1 cellular context compared by ENCODE assay signal in genomic region chr2:72235497-72236413, GRCh38.
TF ChIP-seq lines count a peak whose summit lies in the region.

No MANE protein-coding gene starts in this region.

TF ChIP-seq in WTC11, 78 proteins besides CTCF, POLR2A, EP300 and RAD21 (continued from another document):
- TF ChIP-seq, protein P1, sequence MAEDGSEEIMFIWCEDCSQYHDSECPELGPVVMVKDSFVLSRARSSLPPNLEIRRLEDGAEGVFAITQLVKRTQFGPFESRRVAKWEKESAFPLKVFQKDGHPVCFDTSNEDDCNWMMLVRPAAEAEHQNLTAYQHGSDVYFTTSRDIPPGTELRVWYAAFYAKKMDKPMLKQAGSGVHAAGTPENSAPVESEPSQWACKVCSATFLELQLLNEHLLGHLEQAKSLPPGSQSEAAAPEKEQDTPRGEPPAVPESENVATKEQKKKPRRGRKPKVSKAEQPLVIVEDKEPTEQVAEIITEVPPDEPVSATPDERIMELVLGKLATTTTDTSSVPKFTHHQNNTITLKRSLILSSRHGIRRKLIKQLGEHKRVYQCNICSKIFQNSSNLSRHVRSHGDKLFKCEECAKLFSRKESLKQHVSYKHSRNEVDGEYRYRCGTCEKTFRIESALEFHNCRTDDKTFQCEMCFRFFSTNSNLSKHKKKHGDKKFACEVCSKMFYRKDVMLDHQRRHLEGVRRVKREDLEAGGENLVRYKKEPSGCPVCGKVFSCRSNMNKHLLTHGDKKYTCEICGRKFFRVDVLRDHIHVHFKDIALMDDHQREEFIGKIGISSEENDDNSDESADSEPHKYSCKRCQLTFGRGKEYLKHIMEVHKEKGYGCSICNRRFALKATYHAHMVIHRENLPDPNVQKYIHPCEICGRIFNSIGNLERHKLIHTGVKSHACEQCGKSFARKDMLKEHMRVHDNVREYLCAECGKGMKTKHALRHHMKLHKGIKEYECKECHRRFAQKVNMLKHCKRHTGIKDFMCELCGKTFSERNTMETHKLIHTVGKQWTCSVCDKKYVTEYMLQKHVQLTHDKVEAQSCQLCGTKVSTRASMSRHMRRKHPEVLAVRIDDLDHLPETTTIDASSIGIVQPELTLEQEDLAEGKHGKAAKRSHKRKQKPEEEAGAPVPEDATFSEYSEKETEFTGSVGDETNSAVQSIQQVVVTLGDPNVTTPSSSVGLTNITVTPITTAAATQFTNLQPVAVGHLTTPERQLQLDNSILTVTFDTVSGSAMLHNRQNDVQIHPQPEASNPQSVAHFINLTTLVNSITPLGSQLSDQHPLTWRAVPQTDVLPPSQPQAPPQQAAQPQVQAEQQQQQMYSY (CRISPR knock-in tag; IDR thresholded peaks at IDR 0.05), result no peak
- TF ChIP-seq ZNF416 (CRISPR knock-in tag; IDR thresholded peaks at IDR 0.05), result no peak
- TF ChIP-seq AR (CRISPR knock-in tag; IDR thresholded peaks at IDR 0.05), result no peak
- TF ChIP-seq, protein P2, sequence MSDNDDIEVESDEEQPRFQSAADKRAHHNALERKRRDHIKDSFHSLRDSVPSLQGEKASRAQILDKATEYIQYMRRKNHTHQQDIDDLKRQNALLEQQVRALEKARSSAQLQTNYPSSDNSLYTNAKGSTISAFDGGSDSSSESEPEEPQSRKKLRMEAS (CRISPR knock-in tag; IDR thresholded peaks at IDR 0.05), result no peak
- TF ChIP-seq E2F4 (CRISPR knock-in tag; IDR thresholded peaks at IDR 0.05; ENCODE audit: borderline replicate concordance, low read depth), result no peak
- no peak for TF ChIP-seq ZNF532 (CRISPR knock-in tag; IDR thresholded peaks at IDR 0.05; ENCODE audit: borderline replicate concordance)
- TF ChIP-seq, protein P3, sequence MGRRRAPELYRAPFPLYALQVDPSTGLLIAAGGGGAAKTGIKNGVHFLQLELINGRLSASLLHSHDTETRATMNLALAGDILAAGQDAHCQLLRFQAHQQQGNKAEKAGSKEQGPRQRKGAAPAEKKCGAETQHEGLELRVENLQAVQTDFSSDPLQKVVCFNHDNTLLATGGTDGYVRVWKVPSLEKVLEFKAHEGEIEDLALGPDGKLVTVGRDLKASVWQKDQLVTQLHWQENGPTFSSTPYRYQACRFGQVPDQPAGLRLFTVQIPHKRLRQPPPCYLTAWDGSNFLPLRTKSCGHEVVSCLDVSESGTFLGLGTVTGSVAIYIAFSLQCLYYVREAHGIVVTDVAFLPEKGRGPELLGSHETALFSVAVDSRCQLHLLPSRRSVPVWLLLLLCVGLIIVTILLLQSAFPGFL (CRISPR knock-in tag; IDR thresholded peaks at IDR 0.05; ENCODE audit: borderline replicate concordance), result no peak
- TF ChIP-seq, protein P4, sequence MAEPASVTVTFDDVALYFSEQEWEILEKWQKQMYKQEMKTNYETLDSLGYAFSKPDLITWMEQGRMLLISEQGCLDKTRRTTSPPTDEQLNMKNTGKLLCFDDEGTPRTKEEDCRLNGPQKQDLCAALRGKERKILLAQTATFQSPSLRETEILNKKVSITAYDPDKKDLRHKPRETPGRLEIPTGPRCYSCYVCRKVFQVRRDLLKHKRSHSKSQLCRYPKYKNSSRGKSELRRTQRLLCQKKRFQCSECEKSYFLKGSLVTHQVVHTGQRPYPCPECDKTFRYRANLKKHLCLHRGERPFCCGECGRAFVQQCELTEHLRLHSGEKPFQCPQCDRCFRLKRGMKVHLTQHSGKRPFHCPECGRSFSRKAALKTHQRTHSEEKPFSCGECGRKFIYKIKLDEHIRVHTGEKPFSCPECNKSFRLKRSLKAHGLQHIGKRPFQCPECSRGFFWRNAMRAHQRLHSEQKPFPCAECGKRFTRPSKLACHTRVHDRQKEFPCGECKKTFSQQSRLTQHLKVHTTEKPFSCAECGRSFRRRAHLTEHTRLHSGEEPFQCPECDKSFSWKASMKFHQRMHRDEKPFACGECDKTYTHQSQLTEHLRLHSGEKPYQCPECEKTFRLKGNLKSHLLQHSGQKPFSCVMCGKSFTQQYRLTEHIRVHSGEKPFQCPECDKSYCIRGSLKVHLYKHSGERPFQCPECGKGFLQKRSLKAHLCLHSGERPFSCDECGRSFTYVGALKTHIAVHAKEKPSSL (CRISPR knock-in tag; conservative IDR thresholded peaks at IDR 0.05), result no peak
- no peak for TF ChIP-seq GRHL2 (CRISPR knock-in tag; IDR thresholded peaks at IDR 0.05; ENCODE audit: insufficient replicate concordance, severe bottlenecking)
- TF ChIP-seq, protein P5, sequence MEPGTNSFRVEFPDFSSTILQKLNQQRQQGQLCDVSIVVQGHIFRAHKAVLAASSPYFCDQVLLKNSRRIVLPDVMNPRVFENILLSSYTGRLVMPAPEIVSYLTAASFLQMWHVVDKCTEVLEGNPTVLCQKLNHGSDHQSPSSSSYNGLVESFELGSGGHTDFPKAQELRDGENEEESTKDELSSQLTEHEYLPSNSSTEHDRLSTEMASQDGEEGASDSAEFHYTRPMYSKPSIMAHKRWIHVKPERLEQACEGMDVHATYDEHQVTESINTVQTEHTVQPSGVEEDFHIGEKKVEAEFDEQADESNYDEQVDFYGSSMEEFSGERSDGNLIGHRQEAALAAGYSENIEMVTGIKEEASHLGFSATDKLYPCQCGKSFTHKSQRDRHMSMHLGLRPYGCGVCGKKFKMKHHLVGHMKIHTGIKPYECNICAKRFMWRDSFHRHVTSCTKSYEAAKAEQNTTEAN (CRISPR knock-in tag; IDR thresholded peaks at IDR 0.05), result no peak
- TF ChIP-seq ZBTB21 (CRISPR knock-in tag; IDR thresholded peaks at IDR 0.05; ENCODE audit: borderline replicate concordance), result no peak
- TF ChIP-seq ERG (CRISPR knock-in tag; IDR thresholded peaks at IDR 0.05), result no peak
- TF ChIP-seq, protein P6, sequence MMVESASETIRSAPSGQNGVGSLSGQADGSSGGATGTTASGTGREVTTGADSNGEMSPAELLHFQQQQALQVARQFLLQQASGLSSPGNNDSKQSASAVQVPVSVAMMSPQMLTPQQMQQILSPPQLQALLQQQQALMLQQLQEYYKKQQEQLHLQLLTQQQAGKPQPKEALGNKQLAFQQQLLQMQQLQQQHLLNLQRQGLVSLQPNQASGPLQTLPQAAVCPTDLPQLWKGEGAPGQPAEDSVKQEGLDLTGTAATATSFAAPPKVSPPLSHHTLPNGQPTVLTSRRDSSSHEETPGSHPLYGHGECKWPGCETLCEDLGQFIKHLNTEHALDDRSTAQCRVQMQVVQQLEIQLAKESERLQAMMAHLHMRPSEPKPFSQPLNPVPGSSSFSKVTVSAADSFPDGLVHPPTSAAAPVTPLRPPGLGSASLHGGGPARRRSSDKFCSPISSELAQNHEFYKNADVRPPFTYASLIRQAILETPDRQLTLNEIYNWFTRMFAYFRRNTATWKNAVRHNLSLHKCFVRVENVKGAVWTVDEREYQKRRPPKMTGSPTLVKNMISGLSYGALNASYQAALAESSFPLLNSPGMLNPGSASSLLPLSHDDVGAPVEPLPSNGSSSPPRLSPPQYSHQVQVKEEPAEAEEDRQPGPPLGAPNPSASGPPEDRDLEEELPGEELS (CRISPR knock-in tag; IDR thresholded peaks at IDR 0.05), result no peak
- TF ChIP-seq FOXJ3 (CRISPR knock-in tag; IDR thresholded peaks at IDR 0.05; ENCODE audit: borderline replicate concordance), result no peak
- TF ChIP-seq ETV6 (CRISPR knock-in tag; IDR thresholded peaks at IDR 0.05), result no peak
